Comparison of ENCODE assay signal across 1 cellular context in genomic region chr12:116274552-116275375, GRCh38.
TF ChIP-seq lines count a peak whose summit lies in the region.

No MANE protein-coding gene starts in this region.

TF ChIP-seq in HepG2, 621 proteins besides CTCF, POLR2A, EP300 and RAD21:
- TF ChIP-seq MAFF (IDR thresholded peaks at IDR 0.05; ENCODE audit: low read depth, low read length) (peak; percentile 78), HBP1 (CRISPR knock-in tag; IDR thresholded peaks at IDR 0.05; ENCODE audit: low read depth) (no peak), MAFK (conservative IDR thresholded peaks at IDR 0.05 in 1 of 2, IDR thresholded peaks at IDR 0.05 in 1 of 2; ENCODE audit: low read length in 2 of 2) (peak; percentile 75 to 90)
TF ChIP-seq in HepG2: peak in this region for 2.
